8 cellular contexts compared by ENCODE assay signal in genomic region chr4:125314676-125315570, GRCh38. TPM values are rescaled to one million over a fixed set of nuclear protein-coding genes. Genes with fewer than 3 reads are reported as not detected.
DNase-seq lines count a peak whose midpoint lies in the region; ATAC-seq and TF ChIP-seq lines count a peak whose summit lies in the region.

Gene FAT4, plus strand, starts transcription at chr4:125314955. Its CDS starts 1,457 bp downstream, at chr4:125316412.

- 0 out of 2 replicates have a peak, but pooled peaks cover 3% of the 10 kb centered on the region for H3K36me3 ChIP-seq in HUES6 (ENCODE audit: control insufficient read depth, insufficient read depth, low read length)
- no peaks in the 10 kb centered on the region for H3K36me3 ChIP-seq in PC-9 (ENCODE audit: low read depth)

- H3F3A ChIP-seq in PC-9 (ENCODE audit: insufficient read depth, low read depth), result no peaks in the 10 kb centered on the region

- intact Hi-C loops in PC-9 (cut with micrococcal nuclease; ENCODE audit: unreplicated experiment), result loop anchor here (1.0 to 10.0 kb wide), 7 partner anchors 74 to 1540 kb away; no protein-coding TSS in a partner anchor
- intact Hi-C loops in Right ventricle myocardium superior (cut with DNase I), result no loop called here

- H2AFZ ChIP-seq in PC-9, result peak within 1 kb of the TSS; percentile 100

- no peak within 1 kb of the TSS; the same call in 1 of the 2 replicates for H3K27ac ChIP-seq in HUES6 (ENCODE audit: low read depth, low read length)
- H3K27ac ChIP-seq in PC-9, result no peak within 1 kb of the TSS

- no peak for TF ChIP-seq CTCF in PC-9 (conservative IDR thresholded peaks at IDR 0.05)

- POLR2A ChIA-PET in PC-9 (lab: Charles Lee; ENCODE audit: unreplicated experiment), result interaction anchor here (0.7 kb wide), 1 partner anchor 259 kb away, joined by 3 read pairs; no protein-coding TSS in a partner anchor

- H3K4me1 ChIP-seq in HUES6 (ENCODE audit: control insufficient read depth, insufficient read depth, low read length) (peaks cover 13% of the 10 kb centered on the region), PC-9 (replicated peaks; ENCODE audit: insufficient read depth) (peaks cover 9% of the 10 kb centered on the region; the same call in 1 of the 2 replicates)

- ATAC-seq in GM21619 (IDR thresholded peaks at IDR 0.05; ENCODE audit: unreplicated experiment) (peak; percentile 57), Right ventricle myocardium superior (ENCODE audit: poor library complexity) (peak; percentile 92)

- DNase-seq in EL (peak; percentile 96), PC-9 (peak; percentile 69 to 88), amygdala (lab: John Stamatoyannopoulos, UW) (peak; percentile 23 to 95 (median 86)), Right ventricle myocardium superior (peak; percentile 97), nucleus accumbens (lab: John Stamatoyannopoulos, UW) (peak; percentile 47 to 94 (median 86)), NCI-H187 treated with DMSO at 0.1 percent for 48 hours (lab: John Stamatoyannopoulos, UW) (no peak)

- CTCF ChIA-PET in PC-9 (lab: Charles Lee), result interaction anchor here (0.6 to 0.7 kb wide), 2 partner anchors 9 to 669 kb away, joined by 4 to 6 read pairs; no protein-coding TSS in a partner anchor

- H3K9me3 ChIP-seq in HUES6 (ENCODE audit: control insufficient read depth, insufficient read depth, low read depth, low read length) (no peaks in the 10 kb centered on the region), PC-9 (ENCODE audit: insufficient read depth, low read depth) (no peaks in the 10 kb centered on the region)

- H3K9me2 ChIP-seq in PC-9 (ENCODE audit: insufficient read depth), result no peaks in the 10 kb centered on the region

- peak within 1 kb of the TSS; percentile 68 for H3K9ac ChIP-seq in HUES6 (ENCODE audit: low read length)

- no peaks in the 10 kb centered on the region for H3K79me2 ChIP-seq in PC-9 (ENCODE audit: low read depth)

- H3K4me3 ChIP-seq in HUES6 (ENCODE audit: low read depth, low read length), result peak within 1 kb of the TSS; percentile 87
- peak within 1 kb of the TSS; percentile 85 for H3K4me3 ChIP-seq in PC-9

- TSS peak; percentile 37 for BruUV-seq in PC-9 (replicated peaks; lab: Mats Ljungman, UMichigan)

- H3K4me2 ChIP-seq in PC-9, result peak within 1 kb of the TSS; percentile 98

- H3K27me3 ChIP-seq in HUES6 (ENCODE audit: control insufficient read depth, insufficient read depth, low read length), result peaks cover 32% of the 10 kb centered on the region
- H3K27me3 ChIP-seq in PC-9 (ENCODE audit: insufficient read depth, low read depth), result 0 out of 2 replicates have a peak, but pooled peaks cover 12% of the 10 kb centered on the region

- H4K20me1 ChIP-seq in PC-9 (ENCODE audit: insufficient read depth), result no peaks in the 10 kb centered on the region

RNA-seq across cellular contexts. Expression of gene FAT4, which starts in this region (rescaled TPM):
- total RNA-seq in PC-9 (2021) (4.5 and 5.5 TPM in 2 replicates), Right ventricle myocardium superior (6.2 TPM)
